ENCODE assay signal across 8 cellular contexts in genomic region chr15:74872702-74873035, GRCh38. TPM values are rescaled to one million over a fixed set of nuclear protein-coding genes. Genes with fewer than 3 reads are reported as not detected.
A peak's percentile ranks its signal among the peaks of the same experiment; 100 is the strongest.
DNase-seq lines count a peak whose midpoint lies in the region; ATAC-seq, FAIRE-seq and TF ChIP-seq lines count a peak whose summit lies in the region.

No MANE protein-coding gene starts in this region.

- peak overlapping the region; percentile 85 to 94 (median 88) for H3K27ac ChIP-seq in sigmoid colon

- H3K27me3 Mint-ChIP-seq in T-helper 17 cell = no peaks in the 10 kb centered on the region

- no peak for TF ChIP-seq POLR2A in GM12891 (IDR thresholded peaks at IDR 0.05; ENCODE audit: low read depth, low read length)
- TF ChIP-seq POLR2A in sigmoid colon (IDR thresholded peaks at IDR 0.05) = no peak

- peak; percentile 87 for FAIRE-seq in GM12891 (lab: Jason Lieb, UNC)

- no peaks in the 10 kb centered on the region for H3K27me3 ChIP-seq in sigmoid colon

- H3K36me3 ChIP-seq in sigmoid colon = peaks cover 0 to 4% (median 0%) of the 10 kb centered on the region in 4 donors

- 0% methylated on average over 11 of the region's 11 CpGs for WGBS in sigmoid colon, 2 donors

- H3K4me3 ChIP-seq in fibroblast of the aortic adventitia (ENCODE audit: low read depth, low read length) (peak overlapping the region; percentile 92), sigmoid colon (peak overlapping the region; percentile 57 to 74 (median 64))

- intact Hi-C loops in sigmoid colon (cut with DNase I) = loop anchor here (5.0 kb wide), 1 partner anchor 35 kb away; the partner anchor contains the start of gene FAM219B

- H3K4me1 ChIP-seq in sigmoid colon = peaks cover 0 to 52% (median 44%) of the 10 kb centered on the region in 4 donors

- DNase-seq in GM12891 (ENCODE audit: insufficient read length, low spot score) = no peak
- no peak for DNase-seq in T-helper 17 cell
- DNase-seq in fibroblast of the aortic adventitia (ENCODE audit: low read depth) = no peak
- DNase-seq in sigmoid colon = no peak
- DNase-seq in NK-92 (lab: John Stamatoyannopoulos, UW; ENCODE audit: unreplicated experiment) = no peak
- no peak for DNase-seq in NCI-H345 (lab: John Stamatoyannopoulos, UW)
- no peak for DNase-seq in NCI-H187 (lab: John Stamatoyannopoulos, UW)
- DNase-seq in GDM1 (lab: John Stamatoyannopoulos, UW) = no peak

- no peaks in the 10 kb centered on the region for H3K9me3 ChIP-seq in T-helper 17 cell (ENCODE audit: control insufficient read depth, low read length, poor library complexity, severe bottlenecking)
- no peaks in the 10 kb centered on the region for H3K9me3 ChIP-seq in sigmoid colon

- TF ChIP-seq EP300 in sigmoid colon (IDR thresholded peaks at IDR 0.05) = no peak

- H3K36me3 Mint-ChIP-seq in T-helper 17 cell (ENCODE audit: low read depth) = peaks cover 3% of the 10 kb centered on the region

- peak overlapping the region; percentile 99 for H3K27ac Mint-ChIP-seq in T-helper 17 cell

- H3K4me1 Mint-ChIP-seq in T-helper 17 cell = peaks cover 39% of the 10 kb centered on the region

- no peak for ATAC-seq in T-helper 17 cell

- peak overlapping the region; percentile 98 for H3K4me3 Mint-ChIP-seq in T-helper 17 cell

- TF ChIP-seq CTCF in fibroblast of the aortic adventitia (IDR thresholded peaks at IDR 0.05; ENCODE audit: insufficient read depth, low read length) = no peak
- TF ChIP-seq CTCF in sigmoid colon (IDR thresholded peaks at IDR 0.05) = no peak

TF ChIP-seq in GM12891, 5 proteins besides CTCF, POLR2A, EP300 and RAD21:
- TF ChIP-seq TAF1 (IDR thresholded peaks at IDR 0.05; ENCODE audit: low read depth, low read length) (no peak), SPI1 (IDR thresholded peaks at IDR 0.05; ENCODE audit: low read depth, low read length) (0 out of 2 replicates have a peak, but pooled peaks have one; percentile 1)
TF ChIP-seq in GM12891: peak in this region for 1.

RNA-seq across cellular contexts. Expression of gene SCAMP2, which starts 0.5 kb away (rescaled TPM):
- 59.8 TPM for polyA plus RNA-seq in GM12891 (2012; ENCODE audit: low read depth, missing spikeins)
- total RNA-seq in T-helper 17 cell (10 to 100 TPM; 84.1 to 86.8 TPM), fibroblast of the aortic adventitia (ENCODE audit: low replicate concordance) (18.5 and 29.6 TPM in 2 replicates), sigmoid colon (10 to 100 TPM; 27.8 to 37.8 (median 36.2) TPM)
- polyA plus RNA-seq in sigmoid colon = 100 to 1,000 TPM in 1 of 3 donors, 10 to 100 TPM in 2; 28.7 to 131 (median 33.0) TPM

RNA-seq across cellular contexts. Expression of gene MPI, which starts 17.2 kb away (rescaled TPM):
- polyA plus RNA-seq in GM12891 (2012; ENCODE audit: low read depth, missing spikeins) = 75.5 TPM
- 10 to 100 TPM; 25.4 to 38.2 TPM for total RNA-seq in T-helper 17 cell
- total RNA-seq in fibroblast of the aortic adventitia (ENCODE audit: low replicate concordance) = 39.7 and 48.3 TPM in 2 replicates
- total RNA-seq in sigmoid colon = 10 to 100 TPM; 34.9 to 52.0 (median 45.5) TPM
- polyA plus RNA-seq in sigmoid colon = 10 to 100 TPM; 45.6 to 87.4 (median 56.5) TPM

RNA-seq across cellular contexts. Expression of gene ULK3, which starts 29.7 kb away (rescaled TPM):
- polyA plus RNA-seq in GM12891 (2012; ENCODE audit: low read depth, missing spikeins) = 16.3 TPM
- total RNA-seq in T-helper 17 cell (10 to 100 TPM; 44.6 to 49.0 TPM), fibroblast of the aortic adventitia (ENCODE audit: low replicate concordance) (15.1 and 17.7 TPM in 2 replicates), sigmoid colon (10 to 100 TPM; 21.1 to 46.8 (median 30.6) TPM)
- 10 to 100 TPM; 46.9 to 48.6 (median 48.4) TPM for polyA plus RNA-seq in sigmoid colon

RNA-seq across cellular contexts. Expression of gene FAM219B, which starts 34.0 kb away (rescaled TPM):
- polyA plus RNA-seq in GM12891 (2012; ENCODE audit: low read depth, missing spikeins) = 22.6 TPM
- 10 to 100 TPM; 47.8 to 65.7 TPM for total RNA-seq in T-helper 17 cell
- 22.7 and 35.9 TPM in 2 replicates for total RNA-seq in fibroblast of the aortic adventitia (ENCODE audit: low replicate concordance)
- 10 to 100 TPM; 50.5 to 65.0 (median 57.2) TPM for total RNA-seq in sigmoid colon
- 10 to 100 TPM; 16.6 to 38.4 (median 30.1) TPM for polyA plus RNA-seq in sigmoid colon

RNA-seq across cellular contexts. Expression of gene CPLX3, which starts 46.2 kb away (rescaled TPM):
- polyA plus RNA-seq in GM12891 (2012; ENCODE audit: low read depth, missing spikeins) = 0.15 TPM
- total RNA-seq in T-helper 17 cell (under 1 TPM in 1 of 2 donors, not detected in 1; 0.20 TPM), fibroblast of the aortic adventitia (ENCODE audit: low replicate concordance) (not detected in 2 replicates), sigmoid colon (under 1 TPM in 1 of 4 donors, not detected in 3; 0.41 TPM)
- under 1 TPM in 1 of 3 donors, not detected in 2; 0.28 TPM for polyA plus RNA-seq in sigmoid colon
